ENCODE assay signal across 8 cellular contexts in the genomic region with DNA sequence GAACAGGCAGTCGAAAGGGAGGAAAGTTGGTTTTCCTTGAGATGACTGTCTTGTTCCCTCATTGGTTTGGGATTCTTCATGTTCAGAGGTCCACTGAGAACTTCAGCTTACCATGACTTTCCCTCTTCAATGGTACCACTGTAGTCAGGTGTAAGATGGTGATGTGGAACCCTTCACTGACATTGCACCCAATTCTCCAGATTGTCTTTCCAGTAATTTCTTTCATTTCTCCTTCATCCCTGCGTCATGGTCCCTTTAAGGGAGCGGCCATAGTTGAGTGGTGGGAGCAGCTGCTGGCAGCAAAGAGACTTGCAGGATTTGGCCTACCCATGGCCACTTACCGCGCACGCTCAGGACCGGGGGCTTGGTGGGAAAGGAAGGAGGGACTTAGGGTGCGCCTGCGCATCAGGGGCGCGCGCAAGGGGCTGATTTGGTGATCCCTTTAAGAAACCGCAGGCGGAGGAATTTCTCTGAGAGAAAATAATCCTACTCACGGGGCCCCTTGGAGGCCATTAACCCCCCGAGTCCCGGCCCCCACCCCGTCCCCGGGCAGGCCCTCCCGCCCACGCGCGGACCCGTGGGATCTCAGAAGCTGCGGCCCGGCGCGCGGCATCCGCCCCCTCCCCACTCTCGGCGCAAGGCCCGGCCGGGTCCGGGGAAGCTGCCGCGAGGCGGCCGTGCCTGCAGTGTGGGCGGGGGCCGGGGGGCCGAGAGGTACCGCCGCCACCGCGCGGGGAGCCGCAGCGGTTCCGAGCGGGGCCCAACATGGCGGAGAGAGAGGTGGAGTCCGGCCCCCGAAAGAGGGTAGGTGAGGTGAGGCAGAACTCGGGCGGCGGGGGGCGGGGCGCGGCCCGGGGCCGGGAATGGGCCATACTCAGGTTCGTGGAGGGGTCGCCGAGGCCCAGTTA. TPM values are rescaled to one million over a fixed set of nuclear protein-coding genes. Genes with fewer than 3 reads are reported as not detected.
DNase-seq lines count a peak whose midpoint lies in the region; ATAC-seq, FAIRE-seq and TF ChIP-seq lines count a peak whose summit lies in the region.

TSS of gene ZMYM4 (plus strand) at position 428 of the 908 bp plus-strand sequence. CDS start at position 766, 338 bp downstream.

- H3K4me1 ChIP-seq in kidney (ENCODE audit: control insufficient read depth in 1 of 2, insufficient read depth in 1 of 2, low read depth in 1 of 2, low read length in 2 of 2), result peaks cover 0 to 8% of the 10 kb centered on the region in 2 donors

- H3K36me3 ChIP-seq in kidney (ENCODE audit: control insufficient read depth in 1 of 2, insufficient read depth in 2 of 2, low read length in 2 of 2), result no peaks in the 10 kb centered on the region

- peak within 1 kb of the TSS; percentile 89 to 92 for H3K4me3 ChIP-seq in kidney (ENCODE audit: low read length in 2 of 2)

- in situ Hi-C loops in GM18951 (cut with MboI; ENCODE audit: low sequenced_read_pairs, unreplicated experiment), result no loop called here

- H3K9ac ChIP-seq in kidney (ENCODE audit: low read length in 2 of 2), result peak within 1 kb of the TSS; percentile 64 to 67

- TF ChIP-seq CTCF in kidney (IDR thresholded peaks at IDR 0.05; ENCODE audit: borderline replicate concordance, extremely low read depth, insufficient read depth), result no peak

- no peak for FAIRE-seq in kidney (lab: Jason Lieb, UNC)

- peak; percentile 99 for DNase-seq in AG08396 (ENCODE audit: low spot score)
- peak; percentile 93 to 98 for DNase-seq in NCI-H446 (lab: John Stamatoyannopoulos, UW)
- DNase-seq in activated CD4-positive, alpha-beta T cell treated with anti-CD3 and anti-CD28 coated beads for 1 hour, result peak; percentile 83
- DNase-seq in cerebellum (ENCODE audit: low spot score), result peak; percentile 88
- DNase-seq in kidney, result peak; percentile 98
- peak; percentile 93 for DNase-seq in stimulated activated CD4-positive, alpha-beta T cell treated with anti-CD3 and anti-CD28 coated beads, Interleukin-15, amount 100 ng/mL, for 24 hours

- peak; percentile 69 for TF ChIP-seq POLR2A in GM18951 (IDR thresholded peaks at IDR 0.05; ENCODE audit: extremely low read depth, insufficient read depth, insufficient read length)

- H3K9me3 ChIP-seq in kidney (ENCODE audit: control insufficient read depth in 1 of 2, low read length in 2 of 2), result no peaks in the 10 kb centered on the region

- peak; percentile 90 for ATAC-seq in HG03280 (IDR thresholded peaks at IDR 0.05; ENCODE audit: unreplicated experiment)

- intact Hi-C loops in kidney (cut with DNase I), result no loop called here

- peak within 1 kb of the TSS; percentile 63 to 67 for H3K27ac ChIP-seq in kidney (ENCODE audit: low read depth in 2 of 2, low read length in 2 of 2)

RNA-seq across cellular contexts. Expression of gene ZMYM4, which starts in this region (rescaled TPM):
- total RNA-seq in cerebellum (73.1 TPM), kidney (64.4 TPM)
- polyA plus RNA-seq in kidney (ENCODE audit: insufficient read depth, low read depth, low replicate concordance), result 11.2 TPM

Comparison
In these comparisons a context has a peak if more than half of its experiments do, and no peak if none do; other contexts are left out.
1. Peak in every context shown above with its lines: DNase-seq, ATAC-seq, H3K4me3 ChIP-seq and H3K27ac ChIP-seq.